Comparison of ENCODE assay signal across 1 cellular context in the genomic region with DNA sequence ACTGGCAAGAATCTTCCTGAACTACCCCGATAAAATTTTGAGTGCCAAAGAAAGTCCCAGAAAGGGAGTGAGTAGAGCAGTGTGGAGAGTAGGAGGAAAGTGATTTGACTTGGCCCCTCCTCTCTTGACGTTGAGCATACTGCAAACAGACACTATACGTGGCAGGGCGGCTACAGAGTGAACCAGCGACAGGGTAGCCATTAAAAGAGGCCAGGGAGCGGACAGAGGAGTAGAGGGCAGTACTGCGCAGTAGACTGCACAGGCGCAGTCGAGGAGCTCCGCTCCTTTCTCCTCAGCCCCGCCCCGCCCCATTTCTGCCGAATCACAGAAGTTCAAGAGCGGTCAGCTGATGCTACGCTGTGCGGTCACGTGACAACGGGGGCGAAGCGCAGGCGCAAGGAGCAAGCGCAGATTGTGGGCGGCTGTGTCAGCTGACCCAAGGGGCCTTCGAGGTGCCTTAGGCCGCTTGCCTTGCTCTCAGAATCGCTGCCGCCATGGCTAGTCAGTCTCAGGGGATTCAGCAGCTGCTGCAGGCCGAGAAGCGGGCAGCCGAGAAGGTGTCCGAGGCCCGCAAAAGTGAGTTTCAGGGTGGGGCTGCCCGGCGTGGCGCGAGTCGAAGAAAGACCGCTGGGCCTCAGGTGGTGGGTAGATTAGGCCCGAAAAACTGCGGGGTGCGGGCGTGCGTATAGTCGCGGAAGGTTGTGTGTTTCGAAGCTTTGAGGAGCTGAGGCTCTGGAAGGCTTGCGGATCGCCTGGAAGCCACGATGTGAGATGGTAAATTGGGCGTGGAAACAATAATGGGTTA.
A peak's percentile ranks its signal among the peaks of the same experiment; 100 is the strongest.
TF ChIP-seq lines count a peak whose summit lies in the region.

A gene with protein sequence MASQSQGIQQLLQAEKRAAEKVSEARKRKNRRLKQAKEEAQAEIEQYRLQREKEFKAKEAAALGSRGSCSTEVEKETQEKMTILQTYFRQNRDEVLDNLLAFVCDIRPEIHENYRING (plus strand): TSS at position 425 of the 805 bp plus-strand sequence. CDS start 70 bp downstream, at position 495.

TF ChIP-seq in GM12878, 131 proteins besides CTCF, POLR2A, EP300 and RAD21 (continued from another document and continues in another):
- TF ChIP-seq, protein P1, sequence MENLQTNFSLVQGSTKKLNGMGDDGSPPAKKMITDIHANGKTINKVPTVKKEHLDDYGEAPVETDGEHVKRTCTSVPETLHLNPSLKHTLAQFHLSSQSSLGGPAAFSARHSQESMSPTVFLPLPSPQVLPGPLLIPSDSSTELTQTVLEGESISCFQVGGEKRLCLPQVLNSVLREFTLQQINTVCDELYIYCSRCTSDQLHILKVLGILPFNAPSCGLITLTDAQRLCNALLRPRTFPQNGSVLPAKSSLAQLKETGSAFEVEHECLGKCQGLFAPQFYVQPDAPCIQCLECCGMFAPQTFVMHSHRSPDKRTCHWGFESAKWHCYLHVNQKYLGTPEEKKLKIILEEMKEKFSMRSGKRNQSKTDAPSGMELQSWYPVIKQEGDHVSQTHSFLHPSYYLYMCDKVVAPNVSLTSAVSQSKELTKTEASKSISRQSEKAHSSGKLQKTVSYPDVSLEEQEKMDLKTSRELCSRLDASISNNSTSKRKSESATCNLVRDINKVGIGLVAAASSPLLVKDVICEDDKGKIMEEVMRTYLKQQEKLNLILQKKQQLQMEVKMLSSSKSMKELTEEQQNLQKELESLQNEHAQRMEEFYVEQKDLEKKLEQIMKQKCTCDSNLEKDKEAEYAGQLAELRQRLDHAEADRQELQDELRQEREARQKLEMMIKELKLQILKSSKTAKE (IDR thresholded peaks at IDR 0.05; ENCODE audit: low read depth, poor library complexity, severe bottlenecking): peak; percentile 15
- TF ChIP-seq FOXK2 (IDR thresholded peaks at IDR 0.05): peak; percentile 57
- TF ChIP-seq SIN3A (IDR thresholded peaks at IDR 0.05; ENCODE audit: low read depth, low read length): peak; percentile 78; the same call in 1 of the 2 replicates
- TF ChIP-seq, protein P2, sequence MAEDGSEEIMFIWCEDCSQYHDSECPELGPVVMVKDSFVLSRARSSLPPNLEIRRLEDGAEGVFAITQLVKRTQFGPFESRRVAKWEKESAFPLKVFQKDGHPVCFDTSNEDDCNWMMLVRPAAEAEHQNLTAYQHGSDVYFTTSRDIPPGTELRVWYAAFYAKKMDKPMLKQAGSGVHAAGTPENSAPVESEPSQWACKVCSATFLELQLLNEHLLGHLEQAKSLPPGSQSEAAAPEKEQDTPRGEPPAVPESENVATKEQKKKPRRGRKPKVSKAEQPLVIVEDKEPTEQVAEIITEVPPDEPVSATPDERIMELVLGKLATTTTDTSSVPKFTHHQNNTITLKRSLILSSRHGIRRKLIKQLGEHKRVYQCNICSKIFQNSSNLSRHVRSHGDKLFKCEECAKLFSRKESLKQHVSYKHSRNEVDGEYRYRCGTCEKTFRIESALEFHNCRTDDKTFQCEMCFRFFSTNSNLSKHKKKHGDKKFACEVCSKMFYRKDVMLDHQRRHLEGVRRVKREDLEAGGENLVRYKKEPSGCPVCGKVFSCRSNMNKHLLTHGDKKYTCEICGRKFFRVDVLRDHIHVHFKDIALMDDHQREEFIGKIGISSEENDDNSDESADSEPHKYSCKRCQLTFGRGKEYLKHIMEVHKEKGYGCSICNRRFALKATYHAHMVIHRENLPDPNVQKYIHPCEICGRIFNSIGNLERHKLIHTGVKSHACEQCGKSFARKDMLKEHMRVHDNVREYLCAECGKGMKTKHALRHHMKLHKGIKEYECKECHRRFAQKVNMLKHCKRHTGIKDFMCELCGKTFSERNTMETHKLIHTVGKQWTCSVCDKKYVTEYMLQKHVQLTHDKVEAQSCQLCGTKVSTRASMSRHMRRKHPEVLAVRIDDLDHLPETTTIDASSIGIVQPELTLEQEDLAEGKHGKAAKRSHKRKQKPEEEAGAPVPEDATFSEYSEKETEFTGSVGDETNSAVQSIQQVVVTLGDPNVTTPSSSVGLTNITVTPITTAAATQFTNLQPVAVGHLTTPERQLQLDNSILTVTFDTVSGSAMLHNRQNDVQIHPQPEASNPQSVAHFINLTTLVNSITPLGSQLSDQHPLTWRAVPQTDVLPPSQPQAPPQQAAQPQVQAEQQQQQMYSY (CRISPR knock-in tag; IDR thresholded peaks at IDR 0.05): peak; percentile 95
- TF ChIP-seq ZSCAN29 (IDR thresholded peaks at IDR 0.05): peak; percentile 85; the same call in 1 of the 2 replicates
- TF ChIP-seq, protein P3, sequence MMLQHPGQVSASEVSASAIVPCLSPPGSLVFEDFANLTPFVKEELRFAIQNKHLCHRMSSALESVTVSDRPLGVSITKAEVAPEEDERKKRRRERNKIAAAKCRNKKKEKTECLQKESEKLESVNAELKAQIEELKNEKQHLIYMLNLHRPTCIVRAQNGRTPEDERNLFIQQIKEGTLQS (IDR thresholded peaks at IDR 0.05; ENCODE audit: borderline replicate concordance, extremely low read depth, low read depth, low read length): peak; percentile 99
- TF ChIP-seq, protein P4, sequence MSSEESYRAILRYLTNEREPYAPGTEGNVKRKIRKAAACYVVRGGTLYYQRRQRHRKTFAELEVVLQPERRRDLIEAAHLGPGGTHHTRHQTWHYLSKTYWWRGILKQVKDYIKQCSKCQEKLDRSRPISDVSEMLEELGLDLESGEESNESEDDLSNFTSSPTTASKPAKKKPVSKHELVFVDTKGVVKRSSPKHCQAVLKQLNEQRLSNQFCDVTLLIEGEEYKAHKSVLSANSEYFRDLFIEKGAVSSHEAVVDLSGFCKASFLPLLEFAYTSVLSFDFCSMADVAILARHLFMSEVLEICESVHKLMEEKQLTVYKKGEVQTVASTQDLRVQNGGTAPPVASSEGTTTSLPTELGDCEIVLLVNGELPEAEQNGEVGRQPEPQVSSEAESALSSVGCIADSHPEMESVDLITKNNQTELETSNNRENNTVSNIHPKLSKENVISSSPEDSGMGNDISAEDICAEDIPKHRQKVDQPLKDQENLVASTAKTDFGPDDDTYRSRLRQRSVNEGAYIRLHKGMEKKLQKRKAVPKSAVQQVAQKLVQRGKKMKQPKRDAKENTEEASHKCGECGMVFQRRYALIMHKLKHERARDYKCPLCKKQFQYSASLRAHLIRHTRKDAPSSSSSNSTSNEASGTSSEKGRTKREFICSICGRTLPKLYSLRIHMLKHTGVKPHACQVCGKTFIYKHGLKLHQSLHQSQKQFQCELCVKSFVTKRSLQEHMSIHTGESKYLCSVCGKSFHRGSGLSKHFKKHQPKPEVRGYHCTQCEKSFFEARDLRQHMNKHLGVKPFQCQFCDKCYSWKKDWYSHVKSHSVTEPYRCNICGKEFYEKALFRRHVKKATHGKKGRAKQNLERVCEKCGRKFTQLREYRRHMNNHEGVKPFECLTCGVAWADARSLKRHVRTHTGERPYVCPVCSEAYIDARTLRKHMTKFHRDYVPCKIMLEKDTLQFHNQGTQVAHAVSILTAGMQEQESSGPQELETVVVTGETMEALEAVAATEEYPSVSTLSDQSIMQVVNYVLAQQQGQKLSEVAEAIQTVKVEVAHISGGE (CRISPR knock-in tag; IDR thresholded peaks at IDR 0.05): peak; percentile 70
- TF ChIP-seq POU2F2 (IDR thresholded peaks at IDR 0.05; ENCODE audit: borderline replicate concordance, low read depth, low read length): peak; percentile 52; the same call in 1 of the 3 replicates
- no peak; the same call in 1 of the 2 replicates for TF ChIP-seq SMC3 (IDR thresholded peaks at IDR 0.05; ENCODE audit: borderline replicate concordance, low read length)
- TF ChIP-seq ZNF622 (IDR thresholded peaks at IDR 0.05): no peak
- TF ChIP-seq BHLHE40 (IDR thresholded peaks at IDR 0.05; ENCODE audit: borderline replicate concordance in 1 of 2, low read depth in 2 of 2, low read length in 1 of 2): peak; percentile 91 to 99
- TF ChIP-seq SRF (IDR thresholded peaks at IDR 0.05; ENCODE audit: low read depth in 2 of 2, low read length in 2 of 2): no peak
- peak; percentile 57 to 87 for TF ChIP-seq EGR1 (IDR thresholded peaks at IDR 0.05; ENCODE audit: borderline replicate concordance in 1 of 2, low read depth in 2 of 2, low read length in 2 of 2)
- TF ChIP-seq, protein P5, sequence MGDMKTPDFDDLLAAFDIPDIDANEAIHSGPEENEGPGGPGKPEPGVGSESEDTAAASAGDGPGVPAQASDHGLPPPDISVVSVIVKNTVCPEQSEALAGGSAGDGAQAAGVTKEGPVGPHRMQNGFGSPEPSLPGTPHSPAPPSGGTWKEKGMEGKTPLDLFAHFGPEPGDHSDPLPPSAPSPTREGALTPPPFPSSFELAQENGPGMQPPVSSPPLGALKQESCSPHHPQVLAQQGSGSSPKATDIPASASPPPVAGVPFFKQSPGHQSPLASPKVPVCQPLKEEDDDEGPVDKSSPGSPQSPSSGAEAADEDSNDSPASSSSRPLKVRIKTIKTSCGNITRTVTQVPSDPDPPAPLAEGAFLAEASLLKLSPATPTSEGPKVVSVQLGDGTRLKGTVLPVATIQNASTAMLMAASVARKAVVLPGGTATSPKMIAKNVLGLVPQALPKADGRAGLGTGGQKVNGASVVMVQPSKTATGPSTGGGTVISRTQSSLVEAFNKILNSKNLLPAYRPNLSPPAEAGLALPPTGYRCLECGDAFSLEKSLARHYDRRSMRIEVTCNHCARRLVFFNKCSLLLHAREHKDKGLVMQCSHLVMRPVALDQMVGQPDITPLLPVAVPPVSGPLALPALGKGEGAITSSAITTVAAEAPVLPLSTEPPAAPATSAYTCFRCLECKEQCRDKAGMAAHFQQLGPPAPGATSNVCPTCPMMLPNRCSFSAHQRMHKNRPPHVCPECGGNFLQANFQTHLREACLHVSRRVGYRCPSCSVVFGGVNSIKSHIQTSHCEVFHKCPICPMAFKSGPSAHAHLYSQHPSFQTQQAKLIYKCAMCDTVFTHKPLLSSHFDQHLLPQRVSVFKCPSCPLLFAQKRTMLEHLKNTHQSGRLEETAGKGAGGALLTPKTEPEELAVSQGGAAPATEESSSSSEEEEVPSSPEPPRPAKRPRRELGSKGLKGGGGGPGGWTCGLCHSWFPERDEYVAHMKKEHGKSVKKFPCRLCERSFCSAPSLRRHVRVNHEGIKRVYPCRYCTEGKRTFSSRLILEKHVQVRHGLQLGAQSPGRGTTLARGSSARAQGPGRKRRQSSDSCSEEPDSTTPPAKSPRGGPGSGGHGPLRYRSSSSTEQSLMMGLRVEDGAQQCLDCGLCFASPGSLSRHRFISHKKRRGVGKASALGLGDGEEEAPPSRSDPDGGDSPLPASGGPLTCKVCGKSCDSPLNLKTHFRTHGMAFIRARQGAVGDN (IDR thresholded peaks at IDR 0.05): peak; percentile 83
- peak; percentile 90 for TF ChIP-seq FOS (IDR thresholded peaks at IDR 0.05; ENCODE audit: borderline replicate concordance, extremely low read depth, insufficient read length)
- TF ChIP-seq, protein P6, sequence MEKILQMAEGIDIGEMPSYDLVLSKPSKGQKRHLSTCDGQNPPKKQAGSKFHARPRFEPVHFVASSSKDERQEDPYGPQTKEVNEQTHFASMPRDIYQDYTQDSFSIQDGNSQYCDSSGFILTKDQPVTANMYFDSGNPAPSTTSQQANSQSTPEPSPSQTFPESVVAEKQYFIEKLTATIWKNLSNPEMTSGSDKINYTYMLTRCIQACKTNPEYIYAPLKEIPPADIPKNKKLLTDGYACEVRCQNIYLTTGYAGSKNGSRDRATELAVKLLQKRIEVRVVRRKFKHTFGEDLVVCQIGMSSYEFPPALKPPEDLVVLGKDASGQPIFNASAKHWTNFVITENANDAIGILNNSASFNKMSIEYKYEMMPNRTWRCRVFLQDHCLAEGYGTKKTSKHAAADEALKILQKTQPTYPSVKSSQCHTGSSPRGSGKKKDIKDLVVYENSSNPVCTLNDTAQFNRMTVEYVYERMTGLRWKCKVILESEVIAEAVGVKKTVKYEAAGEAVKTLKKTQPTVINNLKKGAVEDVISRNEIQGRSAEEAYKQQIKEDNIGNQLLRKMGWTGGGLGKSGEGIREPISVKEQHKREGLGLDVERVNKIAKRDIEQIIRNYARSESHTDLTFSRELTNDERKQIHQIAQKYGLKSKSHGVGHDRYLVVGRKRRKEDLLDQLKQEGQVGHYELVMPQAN (conservative IDR thresholded peaks at IDR 0.05): peak; percentile 87
- TF ChIP-seq IKZF1 (conservative IDR thresholded peaks at IDR 0.05): peak; percentile 93
- TF ChIP-seq CHD1 (IDR thresholded peaks at IDR 0.05; ENCODE audit: low read depth, low read length): no peak
- peak; percentile 75; the same call in 1 of the 2 replicates for TF ChIP-seq DPF2 (IDR thresholded peaks at IDR 0.05)
- TF ChIP-seq, protein P7, sequence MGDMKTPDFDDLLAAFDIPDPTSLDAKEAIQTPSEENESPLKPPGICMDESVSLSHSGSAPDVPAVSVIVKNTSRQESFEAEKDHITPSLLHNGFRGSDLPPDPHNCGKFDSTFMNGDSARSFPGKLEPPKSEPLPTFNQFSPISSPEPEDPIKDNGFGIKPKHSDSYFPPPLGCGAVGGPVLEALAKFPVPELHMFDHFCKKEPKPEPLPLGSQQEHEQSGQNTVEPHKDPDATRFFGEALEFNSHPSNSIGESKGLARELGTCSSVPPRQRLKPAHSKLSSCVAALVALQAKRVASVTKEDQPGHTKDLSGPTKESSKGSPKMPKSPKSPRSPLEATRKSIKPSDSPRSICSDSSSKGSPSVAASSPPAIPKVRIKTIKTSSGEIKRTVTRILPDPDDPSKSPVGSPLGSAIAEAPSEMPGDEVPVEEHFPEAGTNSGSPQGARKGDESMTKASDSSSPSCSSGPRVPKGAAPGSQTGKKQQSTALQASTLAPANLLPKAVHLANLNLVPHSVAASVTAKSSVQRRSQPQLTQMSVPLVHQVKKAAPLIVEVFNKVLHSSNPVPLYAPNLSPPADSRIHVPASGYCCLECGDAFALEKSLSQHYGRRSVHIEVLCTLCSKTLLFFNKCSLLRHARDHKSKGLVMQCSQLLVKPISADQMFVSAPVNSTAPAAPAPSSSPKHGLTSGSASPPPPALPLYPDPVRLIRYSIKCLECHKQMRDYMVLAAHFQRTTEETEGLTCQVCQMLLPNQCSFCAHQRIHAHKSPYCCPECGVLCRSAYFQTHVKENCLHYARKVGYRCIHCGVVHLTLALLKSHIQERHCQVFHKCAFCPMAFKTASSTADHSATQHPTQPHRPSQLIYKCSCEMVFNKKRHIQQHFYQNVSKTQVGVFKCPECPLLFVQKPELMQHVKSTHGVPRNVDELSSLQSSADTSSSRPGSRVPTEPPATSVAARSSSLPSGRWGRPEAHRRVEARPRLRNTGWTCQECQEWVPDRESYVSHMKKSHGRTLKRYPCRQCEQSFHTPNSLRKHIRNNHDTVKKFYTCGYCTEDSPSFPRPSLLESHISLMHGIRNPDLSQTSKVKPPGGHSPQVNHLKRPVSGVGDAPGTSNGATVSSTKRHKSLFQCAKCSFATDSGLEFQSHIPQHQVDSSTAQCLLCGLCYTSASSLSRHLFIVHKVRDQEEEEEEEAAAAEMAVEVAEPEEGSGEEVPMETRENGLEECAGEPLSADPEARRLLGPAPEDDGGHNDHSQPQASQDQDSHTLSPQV (IDR thresholded peaks at IDR 0.05): no peak
- peak; percentile 79 for TF ChIP-seq MXI1 (IDR thresholded peaks at IDR 0.05; ENCODE audit: low read depth, low read length)
- TF ChIP-seq POLR2AphosphoS2 (IDR thresholded peaks at IDR 0.05; ENCODE audit: low read depth, low read length): peak; percentile 93; the same call in 1 of the 2 replicates
- TF ChIP-seq RUNX3 (IDR thresholded peaks at IDR 0.05; ENCODE audit: low read length): peak; percentile 39; the same call in 1 of the 2 replicates
- TF ChIP-seq SREBF1 (IDR thresholded peaks at IDR 0.05; ENCODE audit: low read length): 0 out of 2 replicates have a peak, but pooled peaks have one; percentile 21
- peak; percentile 97 for TF ChIP-seq POLR2AphosphoS5 (IDR thresholded peaks at IDR 0.05; ENCODE audit: low read length)
- peak; percentile 67; the same call in 1 of the 2 replicates for TF ChIP-seq CREM (IDR thresholded peaks at IDR 0.05; ENCODE audit: low read depth)
- peak; percentile 40; the same call in 1 of the 2 replicates for TF ChIP-seq NFIC (IDR thresholded peaks at IDR 0.05; ENCODE audit: low read depth, low read length)
- TF ChIP-seq YY1 (IDR thresholded peaks at IDR 0.05; ENCODE audit: low read depth, low read length): peak; percentile 92
- peak; percentile 95 for TF ChIP-seq NRF1 (conservative IDR thresholded peaks at IDR 0.05; ENCODE audit: low read depth, low read length)
- TF ChIP-seq EED (IDR thresholded peaks at IDR 0.05; ENCODE audit: low read depth): 0 out of 2 replicates have a peak, but pooled peaks have one; percentile 6
- no peak for TF ChIP-seq ZBED1 (IDR thresholded peaks at IDR 0.05; ENCODE audit: borderline replicate concordance)
- peak; percentile 43; the same call in 1 of the 2 replicates for TF ChIP-seq NBN (IDR thresholded peaks at IDR 0.05)
